ENCODE assay signal across 13 cellular contexts in the genomic region with DNA sequence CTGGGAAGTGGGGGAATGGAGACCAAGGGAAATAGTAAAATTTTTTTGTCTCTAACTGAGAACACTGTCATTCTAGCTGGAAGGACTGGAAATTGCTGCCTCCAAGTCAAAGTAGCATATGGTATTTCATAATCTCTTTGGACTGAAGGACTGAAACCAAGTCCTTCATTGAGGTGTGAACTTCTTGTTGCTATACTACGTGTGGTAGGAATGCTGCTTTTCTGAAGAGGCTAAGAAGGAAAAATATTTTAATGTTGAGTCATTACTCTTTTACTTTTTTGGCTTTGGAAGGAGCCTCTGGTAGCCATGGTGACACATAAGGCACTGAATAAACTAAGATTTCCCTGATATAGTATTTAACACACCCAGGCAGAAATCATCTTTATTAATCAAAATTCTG.
DNase-seq lines count a peak whose midpoint lies in the region; ATAC-seq and TF ChIP-seq lines count a peak whose summit lies in the region.
"Had no signal": no experiment of that assay in that cellular context is flagged by ENCODE, and none has a peak within 500 bp of the region (broad histone marks: within the 10 kb centered on the region; RNA-seq: fewer than 3 reads in every experiment).

No MANE protein-coding gene starts in this region.

- WGBS in ovary, 3 donors, result 39 to 55% (median 47%) methylated on average over 1 of the region's 1 CpG

- H3K4me1 Mint-ChIP-seq in osteocyte (ENCODE audit: unreplicated experiment), result peaks cover 11% of the 10 kb centered on the region

- H3K9me3 ChIP-seq in ovary, result no peaks in the 10 kb centered on the region
- H3K9me3 ChIP-seq: colonic mucosa had no signal

- no peaks in the 10 kb centered on the region for H3K36me3 ChIP-seq in ovary
- H3K36me3 ChIP-seq: colonic mucosa had no signal

- POLR2A ChIA-PET in RWPE1 (lab: Yijun Ruan, JAX; ENCODE audit: low non-redundant PET), result no interaction called here

- TF ChIP-seq CTCF in RWPE1 (conservative IDR thresholded peaks at IDR 0.05; ENCODE audit: low read depth) (no peak), epithelial cell of proximal tubule (conservative IDR thresholded peaks at IDR 0.05; ENCODE audit: low read depth, low read length) (no peak), osteocyte (IDR thresholded peaks at IDR 0.05) (peak; percentile 28), ovary (IDR thresholded peaks at IDR 0.05) (no peak)

- H3K36me3 Mint-ChIP-seq in osteocyte (ENCODE audit: unreplicated experiment), result no peaks in the 10 kb centered on the region
- H3K36me3 Mint-ChIP-seq: activated CD4-positive, alpha-beta memory T cell treated with anti-CD3 and anti-CD28 coated beads for 36 hours; CD8-positive, alpha-beta T cell had no signal

- no peaks in the 10 kb centered on the region for H3K4me1 ChIP-seq in ovary (ENCODE audit: insufficient read depth)
- H3K4me1 ChIP-seq: colonic mucosa had no signal

- intact Hi-C loops in ovary (cut with DNase I), result no loop called here

- TF ChIP-seq POLR2A in ovary (IDR thresholded peaks at IDR 0.05), result no peak

- H3K27ac ChIP-seq in RWPE1 (no peak overlapping the region), ovary (no peak overlapping the region)
- H3K27ac ChIP-seq: colonic mucosa had no signal

- no peak overlapping the region for H3K4me3 ChIP-seq in epithelial cell of proximal tubule (ENCODE audit: low read depth, low read length)
- H3K4me3 ChIP-seq in ovary, result no peak overlapping the region
- H3K4me3 ChIP-seq: colonic mucosa had no signal

- DNase-seq in EH (ENCODE audit: low read depth) (peak; percentile 67), RWPE1 (ENCODE audit: low spot score) (peak; percentile 57), epithelial cell of proximal tubule (ENCODE audit: low read depth) (peak; percentile 16), osteocyte (ENCODE audit: extremely low spot score, unreplicated experiment) (no peak), NCI-H446 (lab: John Stamatoyannopoulos, UW) (no peak), ovary (no peak), NCI-H446 treated with DMSO at 0.1 percent for 48 hours (lab: John Stamatoyannopoulos, UW) (no peak)
- DNase-seq: activated CD4-positive, alpha-beta memory T cell treated with anti-CD3 and anti-CD28 coated beads for 36 hours; activated gamma-delta T cell treated with Interleukin-2 at 50 U/mL for 16 hours; CD8-positive, alpha-beta T cell; colonic mucosa; glutamatergic neuron had no signal

- H3K4me3 Mint-ChIP-seq in osteocyte (ENCODE audit: unreplicated experiment), result no peak overlapping the region
- H3K4me3 Mint-ChIP-seq: activated CD4-positive, alpha-beta memory T cell treated with anti-CD3 and anti-CD28 coated beads for 36 hours; CD8-positive, alpha-beta T cell had no signal

- no peaks in the 10 kb centered on the region for H3K27me3 ChIP-seq in ovary
- H3K27me3 ChIP-seq: colonic mucosa had no signal

- ATAC-seq in GM21528 (IDR thresholded peaks at IDR 0.05; ENCODE audit: low FRiP score, unreplicated experiment), result no peak
- ATAC-seq: CD8-positive, alpha-beta T cell had no signal

- H3K9me3 Mint-ChIP-seq in osteocyte (ENCODE audit: unreplicated experiment), result no peaks in the 10 kb centered on the region
- H3K9me3 Mint-ChIP-seq: CD8-positive, alpha-beta T cell had no signal

- no peak overlapping the region for H3K27ac Mint-ChIP-seq in osteocyte (ENCODE audit: unreplicated experiment)
- H3K27ac Mint-ChIP-seq: activated CD4-positive, alpha-beta memory T cell treated with anti-CD3 and anti-CD28 coated beads for 36 hours; CD8-positive, alpha-beta T cell had no signal

- CTCF ChIA-PET in RWPE1 (lab: Yijun Ruan, JAX), result no interaction called here

- no peaks in the 10 kb centered on the region for H3K27me3 Mint-ChIP-seq in osteocyte (ENCODE audit: unreplicated experiment)

- no peak for TF ChIP-seq EP300 in ovary (IDR thresholded peaks at IDR 0.05)

Comparison
In these comparisons a context has a peak if more than half of its experiments do, and no peak if none do; other contexts are left out.
1. DNase-seq: peak in EH (single experiment), RWPE1 (single experiment) and epithelial cell of proximal tubule (single experiment); none in osteocyte (single experiment), NCI-H446 (0 of 2), ovary (0 of 5) and NCI-H446 treated with DMSO at 0.1 percent for 48 hours (single experiment).